ENCODE assay signal across 9 cellular contexts in the genomic region with DNA sequence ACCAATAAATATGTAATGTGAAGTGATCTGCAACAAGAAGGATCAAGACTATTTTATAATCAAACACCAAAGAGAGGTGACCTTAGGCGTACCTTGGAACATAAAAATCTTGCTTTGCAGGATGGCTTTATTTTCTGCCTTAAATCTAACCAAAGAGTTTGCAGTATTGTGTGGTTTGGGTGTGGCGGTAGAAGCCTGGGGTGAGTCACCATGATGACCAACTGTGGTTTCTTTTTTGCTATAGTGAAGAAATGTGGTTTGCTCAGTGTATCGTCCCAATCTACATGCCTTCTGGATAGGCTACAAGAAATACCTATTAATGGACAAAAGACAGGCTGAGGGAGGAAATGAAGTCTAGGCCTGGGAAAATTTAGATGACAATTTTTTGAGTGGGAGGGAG. TPM values are rescaled to one million over a fixed set of nuclear protein-coding genes. Genes with fewer than 3 reads are reported as not detected.
DNase-seq lines count a peak whose midpoint lies in the region; ATAC-seq, FAIRE-seq and TF ChIP-seq lines count a peak whose summit lies in the region.
"Had no signal": no experiment of that assay in that cellular context is flagged by ENCODE, and none has a peak within 500 bp of the region (broad histone marks: within the 10 kb centered on the region; RNA-seq: fewer than 3 reads in every experiment).

No MANE protein-coding gene starts in this region.

- H3K79me2 ChIP-seq in SK-N-SH (ENCODE audit: insufficient read depth), result no peaks in the 10 kb centered on the region

- peaks cover 47% of the 10 kb centered on the region for H3F3A ChIP-seq in SK-N-SH (replicated peaks; ENCODE audit: insufficient read depth)

- POLR2A ChIA-PET in SK-N-SH (lab: Yijun Ruan, JAX), result no interaction called here

- H3K27ac ChIP-seq in SK-N-SH (ENCODE audit: low read depth in 2 of 2, low read length in 1 of 2) (peak overlapping the region; percentile 16 to 77; a peak in 3 of 4 replicates), small intestine (ENCODE audit: low read depth in 1 of 2, low read length in 1 of 2) (no peak overlapping the region)

- H3K9me3 ChIP-seq in SK-N-SH (no peaks in the 10 kb centered on the region), small intestine (ENCODE audit: control insufficient read depth, low read depth) (no peaks in the 10 kb centered on the region)

- H2AFZ ChIP-seq in SK-N-SH (ENCODE audit: low read depth), result no peak overlapping the region

- peak; percentile 86 for DNase-seq in AG20443 (ENCODE audit: low spot score)
- DNase-seq in GM19239 (ENCODE audit: insufficient read length, low spot score), result peak; percentile 17
- DNase-seq in SK-N-SH, result no peak
- DNase-seq in bronchial epithelial cell (ENCODE audit: low read depth), result peak; percentile 97
- DNase-seq in small intestine, result peak; percentile 69
- no peak for DNase-seq in NCI-H446 treated with DMSO at 0.1 percent for 48 hours (lab: John Stamatoyannopoulos, UW)
- DNase-seq in globus pallidus (ENCODE audit: low spot score), result no peak

- H3K36me3 ChIP-seq in SK-N-SH (replicated peaks in 1 of 2; ENCODE audit: control insufficient read depth in 1 of 2, insufficient read depth in 2 of 2, low read length in 1 of 2) (no peaks in the 10 kb centered on the region), bronchial epithelial cell (ENCODE audit: control insufficient read depth, insufficient read depth, low read length) (no peaks in the 10 kb centered on the region), small intestine (ENCODE audit: control insufficient read depth in 2 of 2, insufficient read depth in 2 of 2, low read length in 2 of 2) (no peaks in the 10 kb centered on the region)

- WGBS in SK-N-SH (ENCODE audit: low lambda C conversion rate), result 17% methylated on average over 3 of the region's 3 CpGs
- 38 to 40% (median 40%) methylated on average over 3 of the region's 3 CpGs for WGBS in small intestine, 3 donors

- CTCF ChIA-PET in SK-N-SH (lab: Yijun Ruan, JAX), result interaction anchor here (1.6 kb wide), 1 partner anchor 312 kb away, joined by 4 read pairs; no protein-coding TSS in a partner anchor

- peak in 1 of 2 experiments; percentile 88; a peak in 2 of 4 replicates for TF ChIP-seq EP300 in SK-N-SH (IDR thresholded peaks at IDR 0.05; ENCODE audit: borderline replicate concordance in 1 of 2, low read depth in 1 of 2, low read length in 1 of 2)

- H3K9me2 ChIP-seq in SK-N-SH, result no peaks in the 10 kb centered on the region

- TF ChIP-seq RAD21 in SK-N-SH (IDR thresholded peaks at IDR 0.05; ENCODE audit: low read length), result no peak

- no peak overlapping the region for H3K4me3 ChIP-seq in SK-N-SH (ENCODE audit: low read depth in 2 of 2, low read length in 1 of 2)
- H3K4me3 ChIP-seq in bronchial epithelial cell (ENCODE audit: low read depth, low read length), result no peak overlapping the region
- H3K4me3 ChIP-seq in small intestine (ENCODE audit: low read depth in 1 of 2, low read length in 2 of 2), result no peak overlapping the region

- no peak for TF ChIP-seq CTCF in SK-N-SH (IDR thresholded peaks at IDR 0.05)
- TF ChIP-seq CTCF in bronchial epithelial cell (IDR thresholded peaks at IDR 0.05; ENCODE audit: insufficient read depth, low read length, severe bottlenecking), result no peak

- H3K27me3 ChIP-seq in SK-N-SH (ENCODE audit: insufficient read depth) (no peaks in the 10 kb centered on the region), bronchial epithelial cell (ENCODE audit: control insufficient read depth, insufficient read depth, low read length) (no peaks in the 10 kb centered on the region), small intestine (ENCODE audit: control insufficient read depth in 2 of 2, insufficient read depth in 2 of 2, low read length in 2 of 2) (no peaks in the 10 kb centered on the region)

- peak overlapping the region; percentile 43 for H3K4me2 ChIP-seq in SK-N-SH

- peak; percentile 66 for ATAC-seq in HG03139 (IDR thresholded peaks at IDR 0.05; ENCODE audit: unreplicated experiment)

- peak overlapping the region; percentile 20; the same call in 1 of the 2 replicates for H3K9ac ChIP-seq in SK-N-SH

- FAIRE-seq in GM19239 (lab: Jason Lieb, UNC) (peak; percentile 87), bronchial epithelial cell (lab: Jason Lieb, UNC) (no peak), small intestine (lab: Jason Lieb, UNC) (no peak)
- FAIRE-seq: H1 had no signal

- peaks cover 12 to 30% of the 10 kb centered on the region in 2 experiments for H3K4me1 ChIP-seq in SK-N-SH (ENCODE audit: control insufficient read depth in 1 of 2, insufficient read depth in 2 of 2, low read depth in 1 of 2, low read length in 1 of 2)
- peaks cover 0 to 3% of the 10 kb centered on the region in 2 donors for H3K4me1 ChIP-seq in small intestine (ENCODE audit: control insufficient read depth in 2 of 2, insufficient read depth in 1 of 2, low read depth in 1 of 2, low read length in 1 of 2)

- no peaks in the 10 kb centered on the region for H4K20me1 ChIP-seq in SK-N-SH (ENCODE audit: insufficient read depth)

TF ChIP-seq in SK-N-SH, 30 proteins besides CTCF, POLR2A, EP300 and RAD21 (continues in another document):
- TF ChIP-seq YY1 (IDR thresholded peaks at IDR 0.05; ENCODE audit: low read depth) (no peak), GABPA (IDR thresholded peaks at IDR 0.05; ENCODE audit: low read depth) (no peak; the same call in 1 of the 2 replicates), FOXM1 (IDR thresholded peaks at IDR 0.05; ENCODE audit: low read depth) (peak; percentile 39; the same call in 1 of the 2 replicates), MXI1 (IDR thresholded peaks at IDR 0.05; ENCODE audit: low read depth, low read length) (no peak), ELF1 (IDR thresholded peaks at IDR 0.05) (no peak), MEF2A (IDR thresholded peaks at IDR 0.05; ENCODE audit: borderline replicate concordance, low read depth) (peak; percentile 69; the same call in 1 of the 2 replicates), SMC3 (IDR thresholded peaks at IDR 0.05; ENCODE audit: low read depth, low read length) (no peak), RCOR1 (IDR thresholded peaks at IDR 0.05; ENCODE audit: low read length) (no peak), EZH2phosphoT487 (IDR thresholded peaks at IDR 0.05; ENCODE audit: borderline replicate concordance, low read depth) (no peak), NFIC (IDR thresholded peaks at IDR 0.05; ENCODE audit: borderline replicate concordance) (peak; percentile 88), NRF1 (IDR thresholded peaks at IDR 0.05; ENCODE audit: low read depth, low read length) (no peak), RFX5 (IDR thresholded peaks at IDR 0.05; ENCODE audit: low read length) (no peak)
- TF ChIP-seq, protein P1, sequence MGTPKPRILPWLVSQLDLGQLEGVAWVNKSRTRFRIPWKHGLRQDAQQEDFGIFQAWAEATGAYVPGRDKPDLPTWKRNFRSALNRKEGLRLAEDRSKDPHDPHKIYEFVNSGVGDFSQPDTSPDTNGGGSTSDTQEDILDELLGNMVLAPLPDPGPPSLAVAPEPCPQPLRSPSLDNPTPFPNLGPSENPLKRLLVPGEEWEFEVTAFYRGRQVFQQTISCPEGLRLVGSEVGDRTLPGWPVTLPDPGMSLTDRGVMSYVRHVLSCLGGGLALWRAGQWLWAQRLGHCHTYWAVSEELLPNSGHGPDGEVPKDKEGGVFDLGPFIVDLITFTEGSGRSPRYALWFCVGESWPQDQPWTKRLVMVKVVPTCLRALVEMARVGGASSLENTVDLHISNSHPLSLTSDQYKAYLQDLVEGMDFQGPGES (IDR thresholded peaks at IDR 0.05; ENCODE audit: low read depth, low read length), result no peak
- TF ChIP-seq, protein P2, sequence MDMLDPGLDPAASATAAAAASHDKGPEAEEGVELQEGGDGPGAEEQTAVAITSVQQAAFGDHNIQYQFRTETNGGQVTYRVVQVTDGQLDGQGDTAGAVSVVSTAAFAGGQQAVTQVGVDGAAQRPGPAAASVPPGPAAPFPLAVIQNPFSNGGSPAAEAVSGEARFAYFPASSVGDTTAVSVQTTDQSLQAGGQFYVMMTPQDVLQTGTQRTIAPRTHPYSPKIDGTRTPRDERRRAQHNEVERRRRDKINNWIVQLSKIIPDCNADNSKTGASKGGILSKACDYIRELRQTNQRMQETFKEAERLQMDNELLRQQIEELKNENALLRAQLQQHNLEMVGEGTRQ (IDR thresholded peaks at IDR 0.05; ENCODE audit: borderline replicate concordance, low read depth, low read length), result no peak
- TF ChIP-seq, protein P3, sequence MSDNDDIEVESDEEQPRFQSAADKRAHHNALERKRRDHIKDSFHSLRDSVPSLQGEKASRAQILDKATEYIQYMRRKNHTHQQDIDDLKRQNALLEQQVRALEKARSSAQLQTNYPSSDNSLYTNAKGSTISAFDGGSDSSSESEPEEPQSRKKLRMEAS (IDR thresholded peaks at IDR 0.05; ENCODE audit: low read depth), result peak; percentile 78; the same call in 1 of the 2 replicates
- TF ChIP-seq, protein P4, sequence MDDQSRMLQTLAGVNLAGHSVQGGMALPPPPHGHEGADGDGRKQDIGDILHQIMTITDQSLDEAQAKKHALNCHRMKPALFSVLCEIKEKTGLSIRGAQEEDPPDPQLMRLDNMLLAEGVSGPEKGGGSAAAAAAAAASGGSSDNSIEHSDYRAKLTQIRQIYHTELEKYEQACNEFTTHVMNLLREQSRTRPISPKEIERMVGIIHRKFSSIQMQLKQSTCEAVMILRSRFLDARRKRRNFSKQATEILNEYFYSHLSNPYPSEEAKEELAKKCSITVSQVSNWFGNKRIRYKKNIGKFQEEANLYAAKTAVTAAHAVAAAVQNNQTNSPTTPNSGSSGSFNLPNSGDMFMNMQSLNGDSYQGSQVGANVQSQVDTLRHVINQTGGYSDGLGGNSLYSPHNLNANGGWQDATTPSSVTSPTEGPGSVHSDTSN (IDR thresholded peaks at IDR 0.05), result peak; percentile 95

RNA-seq across cellular contexts. Expression of a gene that starts 5.1 kb away (rescaled TPM):
- polyA plus RNA-seq in SK-N-SH (2012; rRNA removed) (80.2 and 82.9 TPM in 2 replicates), small intestine (100 to 1,000 TPM in 2 of 3 donors, 10 to 100 TPM in 1; 96.7 to 165 (median 120) TPM)
- 95.6 and 113 TPM in 2 replicates for polyA plus RNA-seq in SK-N-SH (2012; cell fraction: cytosol; rRNA removed)
- polyA plus RNA-seq in SK-N-SH (2012; cell fraction: nucleus; rRNA removed), result 53.8 and 106 TPM in 2 replicates
- total RNA-seq in bronchial epithelial cell, result 182 and 300 TPM in 2 replicates

Comparison
In these comparisons a context has a peak if more than half of its experiments do, and no peak if none do; other contexts are left out.
1. DNase-seq: peak in AG20443 (single experiment), GM19239 (single experiment), bronchial epithelial cell (single experiment) and small intestine (single experiment); none in SK-N-SH (single experiment), NCI-H446 treated with DMSO at 0.1 percent for 48 hours (single experiment) and globus pallidus (single experiment).
2. H3K27ac ChIP-seq: peak in SK-N-SH (2 of 2); none in small intestine (0 of 2).